Comparison of ENCODE assay signal across 8 cellular contexts in the genomic region with DNA sequence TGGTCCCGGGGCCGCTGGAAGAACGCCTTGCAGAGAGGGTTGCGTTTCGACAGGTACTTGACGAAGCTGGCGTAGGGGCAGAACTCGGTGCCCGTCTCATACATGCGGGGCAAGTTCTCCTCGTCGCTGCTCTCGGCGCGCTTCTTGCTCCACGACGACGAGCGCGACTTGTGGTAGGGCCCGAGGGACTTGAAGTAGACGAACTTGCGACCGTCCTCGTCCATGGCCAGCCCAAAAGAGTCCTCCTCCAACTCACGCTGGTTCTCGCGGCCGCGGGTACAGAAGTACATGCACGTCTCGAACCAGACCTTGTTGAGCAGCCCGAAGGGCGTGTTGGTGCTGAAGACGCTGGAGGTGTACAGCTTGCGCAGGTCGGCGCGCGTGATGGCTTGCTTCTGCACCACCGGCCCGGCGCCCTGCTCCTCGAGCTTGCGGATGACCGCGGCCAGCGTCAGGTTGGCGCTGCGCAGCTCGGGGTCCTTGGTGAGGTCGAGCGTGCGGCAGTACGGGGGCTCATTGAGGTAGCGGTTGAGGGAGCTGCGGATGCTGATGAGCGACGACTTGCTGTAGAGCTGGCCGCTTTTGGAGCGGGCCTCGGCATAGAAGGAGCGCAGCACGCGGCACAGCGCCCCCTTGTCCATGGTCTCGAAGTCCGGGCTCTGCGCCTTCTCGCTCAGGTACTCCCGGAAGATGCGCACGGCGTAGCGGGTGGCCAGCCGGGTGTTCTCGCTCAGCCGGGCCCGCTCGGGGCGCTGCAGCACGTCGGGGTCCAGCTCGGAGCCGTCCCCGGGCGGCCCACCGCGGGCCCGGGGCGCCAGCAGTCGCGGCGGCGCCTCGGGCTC.
DNase-seq lines count a peak whose midpoint lies in the region; ATAC-seq and TF ChIP-seq lines count a peak whose summit lies in the region.

No MANE protein-coding gene starts in this region.

- peak overlapping the region; percentile 82 to 88 for H3K4me3 Mint-ChIP-seq in effector memory CD8-positive, alpha-beta T cell
- H3K4me3 Mint-ChIP-seq in memory B cell, result peak overlapping the region; percentile 83

- H3K4me3 ChIP-seq in AG10803 (ENCODE audit: low read length), result peak overlapping the region; percentile 76

- H3K27me3 Mint-ChIP-seq in effector memory CD8-positive, alpha-beta T cell, result peaks cover 23 to 28% of the 10 kb centered on the region in 2 donors
- peaks cover 8% of the 10 kb centered on the region for H3K27me3 Mint-ChIP-seq in memory B cell

- H3K9me3 Mint-ChIP-seq in effector memory CD8-positive, alpha-beta T cell, result no peaks in the 10 kb centered on the region
- no peaks in the 10 kb centered on the region for H3K9me3 Mint-ChIP-seq in memory B cell

- peaks cover 12 to 29% of the 10 kb centered on the region in 2 donors for H3K4me1 Mint-ChIP-seq in effector memory CD8-positive, alpha-beta T cell (ENCODE audit: low read depth in 2 of 2)
- H3K4me1 Mint-ChIP-seq in memory B cell, result peaks cover 32% of the 10 kb centered on the region

- ATAC-seq in GM19372 (IDR thresholded peaks at IDR 0.05; ENCODE audit: low read depth, unreplicated experiment) (peak; percentile 67), HG03469 (IDR thresholded peaks at IDR 0.05; ENCODE audit: unreplicated experiment) (peak; percentile 68), memory B cell (ENCODE audit: low read depth) (peak; percentile 68)
- peak; percentile 68 for ATAC-seq in effector memory CD8-positive, alpha-beta T cell (replicated peaks)

- H3K36me3 Mint-ChIP-seq in effector memory CD8-positive, alpha-beta T cell (ENCODE audit: insufficient read depth), result peaks cover 4% of the 10 kb centered on the region
- H3K36me3 Mint-ChIP-seq in memory B cell, result no peaks in the 10 kb centered on the region

- DNase-seq in AG10803 (ENCODE audit: low read depth) (peak; percentile 76), memory B cell (ENCODE audit: low spot score in 2 of 2) (peak; percentile 26 to 41), NCI-H2171 treated with DMSO at 0.1 percent for 48 hours (lab: John Stamatoyannopoulos, UW) (no peak)
- peak; percentile 62 to 70 for DNase-seq in activated CD4-positive, alpha-beta T cell treated with anti-CD3 and anti-CD28 coated beads, Interleukin-2, amount 50 U/mL, for 48 hours
- DNase-seq in effector memory CD8-positive, alpha-beta T cell, result peak; percentile 16 to 26 (median 19)
- DNase-seq in stimulated activated CD8-positive, alpha-beta memory T cell treated with anti-CD3 and anti-CD28 coated beads, Interleukin-15, amount 100 ng/mL, for 48 hours (ENCODE audit: low read depth in 2 of 2), result peak; percentile 36 to 48

- H3K27ac Mint-ChIP-seq in effector memory CD8-positive, alpha-beta T cell, result peak overlapping the region; percentile 65 to 83
- peak overlapping the region; percentile 35 for H3K27ac Mint-ChIP-seq in memory B cell

- peak; percentile 49 for TF ChIP-seq CTCF in AG10803 (conservative IDR thresholded peaks at IDR 0.05; ENCODE audit: low read length)
